Comparison of ENCODE assay signal across 20 cellular contexts in the genomic region with DNA sequence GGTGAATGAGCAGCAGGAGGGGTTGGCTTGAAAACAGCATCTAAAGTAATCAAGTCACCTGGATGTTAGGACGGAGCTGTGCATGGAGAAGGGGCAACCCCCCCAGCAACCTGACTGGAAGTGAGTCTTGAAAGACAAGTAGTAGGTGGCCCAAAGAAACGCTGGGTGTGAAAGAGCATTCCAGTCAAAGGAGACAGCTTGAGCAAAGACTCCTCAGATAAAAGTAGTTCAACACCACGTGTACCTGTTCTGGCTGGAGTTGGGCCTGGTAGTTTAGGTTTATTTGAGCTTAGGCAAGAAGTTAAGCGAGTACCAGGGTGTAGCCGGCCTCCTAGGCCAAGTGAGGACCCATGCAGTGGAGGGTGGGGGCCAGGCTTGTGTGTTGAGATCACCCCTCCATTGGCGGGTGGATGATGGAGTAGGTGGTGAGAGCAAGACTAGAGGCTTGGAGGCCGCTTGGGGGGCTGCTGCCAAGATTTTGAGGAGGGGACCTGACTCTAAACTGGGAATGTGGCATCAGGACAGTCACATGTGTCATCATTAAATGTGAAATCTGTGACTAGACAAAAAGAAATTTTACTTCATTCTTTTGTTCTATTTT.
DNase-seq lines count a peak whose midpoint lies in the region; ATAC-seq and TF ChIP-seq lines count a peak whose summit lies in the region.
"Had no signal": no experiment of that assay in that cellular context is flagged by ENCODE, and none has a peak within 500 bp of the region (broad histone marks: within the 10 kb centered on the region; RNA-seq: fewer than 3 reads in every experiment).

No MANE protein-coding gene starts in this region.

- H3K4me2 ChIP-seq in neuronal stem cell (ENCODE audit: insufficient read depth, low read length, poor library complexity, severe bottlenecking) = no peak overlapping the region
- H3K4me2 ChIP-seq: PC-9 had no signal

- H3K14ac ChIP-seq in neuronal stem cell (ENCODE audit: low read length) = no peak overlapping the region

- intact Hi-C loops in Panc1 (cut with micrococcal nuclease; ENCODE audit: unreplicated experiment) = no loop called here

- H2AFZ ChIP-seq in neuronal stem cell (ENCODE audit: low read length) = no peak overlapping the region
- H2AFZ ChIP-seq: PC-9 had no signal

- WGBS in neuronal stem cell (ENCODE audit: extremely low coverage in 2 of 2, insufficient read length in 2 of 2, insufficient replicate concordance in 1 of 2), 2 donors = no CpG with 5 or more reads among the region's 7 CpGs

- BruUV-seq in Panc1 (replicated peaks; lab: Mats Ljungman, UMichigan) = no TSS peak

- no peak overlapping the region for H3K23ac ChIP-seq in neuronal stem cell (ENCODE audit: low read depth, low read length, poor library complexity)

- TF ChIP-seq CTCF in 22Rv1 (IDR thresholded peaks at IDR 0.05) (no peak), Panc1 (IDR thresholded peaks at IDR 0.05) (no peak), right atrium auricular region (IDR thresholded peaks at IDR 0.05) (no peak), GM13976 (IDR thresholded peaks at IDR 0.05; ENCODE audit: borderline replicate concordance, control extremely low read depth, extremely low read depth, insufficient read depth, missing control alignments) (no peak)

- H3K36me3 ChIP-seq in Panc1 (ENCODE audit: control insufficient read depth, insufficient read depth, low read length) = peaks cover 5% of the 10 kb centered on the region; the same call in 1 of the 2 replicates
- peaks cover 28% of the 10 kb centered on the region for H3K36me3 ChIP-seq in right atrium auricular region
- peaks cover 5 to 29% of the 10 kb centered on the region in 2 donors for H3K36me3 ChIP-seq in neuronal stem cell (replicated peaks in 1 of 2; ENCODE audit: control insufficient read depth in 2 of 2, insufficient read depth in 2 of 2, low read length in 2 of 2)
- H3K36me3 ChIP-seq: uterus had no signal

- POLR2A ChIA-PET in Panc1 (lab: Charles Lee) = no interaction called here

- H3K18ac ChIP-seq in neuronal stem cell (ENCODE audit: low read length) = no peak overlapping the region

- H3K27me3 ChIP-seq in Panc1 (ENCODE audit: control insufficient read depth, insufficient read depth, low read length) (no peaks in the 10 kb centered on the region), right atrium auricular region (no peaks in the 10 kb centered on the region), neuronal stem cell (ENCODE audit: control insufficient read depth in 3 of 3, insufficient read depth in 3 of 3, low read depth in 1 of 3, low read length in 3 of 3) (no peaks in the 10 kb centered on the region)
- H3K27me3 ChIP-seq: MG63, uterus had no signal

- H3K9me3 ChIP-seq in Panc1 (ENCODE audit: control insufficient read depth, insufficient read depth, low read depth, low read length) (no peaks in the 10 kb centered on the region), right atrium auricular region (no peaks in the 10 kb centered on the region), neuronal stem cell (replicated peaks in 1 of 2; ENCODE audit: control insufficient read depth in 2 of 2, insufficient read depth in 1 of 2, low read depth in 1 of 2, low read length in 2 of 2) (no peaks in the 10 kb centered on the region)
- H3K9me3 ChIP-seq: MG63, uterus had no signal

- no peak overlapping the region for H2BK15ac ChIP-seq in neuronal stem cell (ENCODE audit: low read length)

- no peak overlapping the region for H2BK5ac ChIP-seq in neuronal stem cell (ENCODE audit: low read length)

- no peak for DNase-seq in Panc1 (ENCODE audit: low read depth, low spot score)
- DNase-seq in right atrium auricular region (ENCODE audit: low spot score) = no peak
- DNase-seq in neuronal stem cell (ENCODE audit: low spot score) = no peak
- DNase-seq in NAMALWA (ENCODE audit: low spot score) = no peak
- no peak for DNase-seq in GM13976 (ENCODE audit: low spot score)
- DNase-seq in NCI-H146 treated with DMSO at 0.1 percent for 48 hours (lab: John Stamatoyannopoulos, UW; ENCODE audit: unreplicated experiment) = no peak
- DNase-seq in globus pallidus (ENCODE audit: low spot score) = no peak
- DNase-seq: activated CD4-positive, CD25-positive, alpha-beta regulatory T cell treated with anti-CD3 and anti-CD28 coated beads, Interleukin-2, amount 50 U/mL, for 72 hours; activated naive CD8-positive, alpha-beta T cell treated with anti-CD3 and anti-CD28 coated beads, Interleukin-2, amount 10 ng/mL, durations not matched to agents 7 days and 5 days; CD8-positive, alpha-beta memory T cell; dermis blood vessel endothelial cell; MG63; NCI-H187; NCI-H2227 treated with DMSO at 0.1 percent for 48 hours; PC-9; small intestine; stimulated activated CD4-positive, alpha-beta T cell treated with anti-CD3 and anti-CD28 coated beads, Interleukin-4, amount 100 ng/mL, for 1 hour; uterus had no signal

- no peaks in the 10 kb centered on the region for H3K79me1 ChIP-seq in neuronal stem cell (ENCODE audit: low read depth, low read length)

- H3K4ac ChIP-seq in neuronal stem cell (ENCODE audit: low read length) = peak overlapping the region; percentile 80

- in situ Hi-C loops in Panc1 (cut with HindIII; ENCODE audit: low pct_unique_long_range_greater_than_20kb, low sequenced_read_pairs) = no loop called here
- in situ Hi-C loops in GM13976 (cut with MboI; ENCODE audit: low sequenced_read_pairs, unreplicated experiment) = no loop called here

- no peak overlapping the region for H4K8ac ChIP-seq in neuronal stem cell (ENCODE audit: low read depth, low read length)

- no peak overlapping the region for H4K91ac ChIP-seq in neuronal stem cell (ENCODE audit: low read depth, low read length, poor library complexity)

- no peak overlapping the region for H3K9ac ChIP-seq in neuronal stem cell (ENCODE audit: low read depth, low read length, poor library complexity)

- H3K4me3 ChIP-seq in Panc1 (ENCODE audit: low read depth in 2 of 2, low read length in 2 of 2) (no peak overlapping the region), right atrium auricular region (no peak overlapping the region), neuronal stem cell (ENCODE audit: low read length in 2 of 2) (no peak overlapping the region)
- H3K4me3 ChIP-seq: MG63, PC-9, uterus had no signal

- H3K4me1 ChIP-seq in Panc1 (ENCODE audit: control insufficient read depth, insufficient read depth, low read length) (peaks cover 3% of the 10 kb centered on the region; the same call in 1 of the 2 replicates), right atrium auricular region (peaks cover 0 to 28% of the 10 kb centered on the region in 2 donors), neuronal stem cell (ENCODE audit: control insufficient read depth in 2 of 2, insufficient read depth in 1 of 2, low read depth in 1 of 2, low read length in 2 of 2) (peaks cover 0 to 2% of the 10 kb centered on the region in 2 donors)

- H2BK12ac ChIP-seq in neuronal stem cell (ENCODE audit: low read length) = no peak overlapping the region

- CTCF ChIA-PET in Panc1 (lab: Charles Lee) = no interaction called here

- no peak overlapping the region for H2AK5ac ChIP-seq in neuronal stem cell (ENCODE audit: low read depth, low read length)

- ATAC-seq in Panc1 = 0 out of 2 replicates have a peak, but pooled peaks have one; percentile 34
- ATAC-seq: SK-N-SH treated with all-trans-retinoic acid at 6 μM for 48 hours had no signal

- no peak overlapping the region for H2BK120ac ChIP-seq in neuronal stem cell (ENCODE audit: low read depth, low read length)

- H3K27ac ChIP-seq in 22Rv1 (peak overlapping the region; percentile 57), Panc1 (ENCODE audit: low read length) (no peak overlapping the region), right atrium auricular region (peak overlapping the region; percentile 66 to 70), neuronal stem cell (replicated peaks; ENCODE audit: low read length) (no peak overlapping the region)
- H3K27ac ChIP-seq: PC-9 had no signal

Comparison
In these comparisons a context has a peak if more than half of its experiments do, and no peak if none do; other contexts are left out.
1. H3K27ac ChIP-seq: peak in 22Rv1 (single experiment) and right atrium auricular region (2 of 2); none in Panc1 (single experiment) and neuronal stem cell (single experiment).